1 cellular context compared by ENCODE assay signal in genomic region chr14:73524493-73524892, GRCh38.
TF ChIP-seq lines count a peak whose summit lies in the region.

No MANE protein-coding gene starts in this region.

TF ChIP-seq in K562, 482 proteins besides CTCF, POLR2A, EP300 and RAD21:
- no peak for TF ChIP-seq SREBF1 (IDR thresholded peaks at IDR 0.05; ENCODE audit: borderline replicate concordance, low read depth, low read length)
- TF ChIP-seq PPARD (CRISPR knock-in tag; IDR thresholded peaks at IDR 0.05), result no peak
- no peak for TF ChIP-seq YY1 (IDR thresholded peaks at IDR 0.05; ENCODE audit: borderline replicate concordance in 1 of 3, control insufficient read depth in 1 of 3, extremely low read depth in 1 of 3, insufficient read depth in 3 of 3, insufficient read length in 1 of 3, insufficient replicate concordance in 2 of 3, low read depth in 1 of 3, low read length in 2 of 3)
- no peak for TF ChIP-seq ZBTB26 (CRISPR knock-in tag; IDR thresholded peaks at IDR 0.05)
- TF ChIP-seq SNIP1 (IDR thresholded peaks at IDR 0.05; ENCODE audit: low read depth), result no peak
- no peak for TF ChIP-seq NFYB (IDR thresholded peaks at IDR 0.05; ENCODE audit: extremely low read depth, insufficient read length)
- TF ChIP-seq LEF1 (IDR thresholded peaks at IDR 0.05), result no peak
- TF ChIP-seq CC2D1A (IDR thresholded peaks at IDR 0.05), result no peak
- no peak for TF ChIP-seq SIN3A (IDR thresholded peaks at IDR 0.05; ENCODE audit: borderline replicate concordance in 2 of 2, control insufficient read depth in 1 of 2, low read depth in 2 of 2, low read length in 2 of 2)
- TF ChIP-seq POLR2AphosphoS2 (IDR thresholded peaks at IDR 0.05; ENCODE audit: low read length), result no peak
- no peak for TF ChIP-seq ZNF431 (CRISPR knock-in tag; IDR thresholded peaks at IDR 0.05)
- no peak for TF ChIP-seq ZNF408 (CRISPR knock-in tag; IDR thresholded peaks at IDR 0.05; ENCODE audit: low read depth)
